In genomic region chr9:76810377-76810957, GRCh38 we compare ENCODE assay signal across 9 cellular contexts. TPM values are rescaled to one million over a fixed set of nuclear protein-coding genes. Genes with fewer than 3 reads are reported as not detected.
DNase-seq lines count a peak whose midpoint lies in the region; ATAC-seq and TF ChIP-seq lines count a peak whose summit lies in the region.
"Had no signal": no experiment of that assay in that cellular context is flagged by ENCODE, and none has a peak within 500 bp of the region (broad histone marks: within the 10 kb centered on the region; RNA-seq: fewer than 3 reads in every experiment).

No MANE protein-coding gene starts in this region.

- no peak for TF ChIP-seq POLR2A in erythroblast (IDR thresholded peaks at IDR 0.05; ENCODE audit: low read length)

- H3K27me3 ChIP-seq in RWPE2 (ENCODE audit: insufficient read depth, poor library complexity, severe bottlenecking): no peaks in the 10 kb centered on the region

- no peaks in the 10 kb centered on the region for H3K9me3 ChIP-seq in RWPE2 (ENCODE audit: severe bottlenecking)

- peak; percentile 92 for TF ChIP-seq CTCF in RWPE2 (IDR thresholded peaks at IDR 0.05; ENCODE audit: poor library complexity, severe bottlenecking)

- DNase-seq in NCI-H187 treated with DMSO at 0.1 percent for 48 hours (lab: John Stamatoyannopoulos, UW) (peak; percentile 15), NCI-H187 (lab: John Stamatoyannopoulos, UW) (no peak), LHCN-M2 (ENCODE audit: low read depth) (peak; percentile 58), RWPE2 (ENCODE audit: low spot score) (no peak), erythroblast (lab: John Stamatoyannopoulos, UW) (peak; percentile 34 to 64), mucosa of gallbladder (ENCODE audit: low spot score) (peak; percentile 60)
- DNase-seq in activated effector memory CD4-positive, alpha-beta T cell treated with anti-CD3 and anti-CD28 coated beads, Interleukin-2, amount 50 U/mL, for 16 hours: no peak

- no peak overlapping the region for H3K27ac ChIP-seq in RWPE2 (ENCODE audit: poor library complexity, severe bottlenecking)

- no peaks in the 10 kb centered on the region for H3K4me1 ChIP-seq in RWPE2 (ENCODE audit: insufficient read depth, poor library complexity, severe bottlenecking)

- H3K36me3 ChIP-seq in RWPE2 (ENCODE audit: low read depth): no peaks in the 10 kb centered on the region

- no peak overlapping the region for H3K4me3 ChIP-seq in RWPE2 (ENCODE audit: severe bottlenecking)

- ATAC-seq in GM21423 (IDR thresholded peaks at IDR 0.05; ENCODE audit: unreplicated experiment) (peak; percentile 85), RWPE2 (ENCODE audit: low read depth) (peak; percentile 87)

RNA-seq across cellular contexts. Expression of gene PCA3, which starts 46.2 kb away (rescaled TPM):
- total RNA-seq in LHCN-M2 (2014; rRNA removed): 0.29 TPM in 1 of 2 replicates, not detected in the other
- polyA plus RNA-seq in LHCN-M2 (2012): 7.6 TPM
- not detected for total RNA-seq in mucosa of gallbladder
- total RNA-seq: CD4-positive, CD25-positive, alpha-beta regulatory T cell had no signal
- polyA plus RNA-seq: CD4-positive, CD25-positive, alpha-beta regulatory T cell had no signal

Comparison
In these comparisons a context has a peak if more than half of its experiments do, and no peak if none do; other contexts are left out.
1. DNase-seq: peak in NCI-H187 treated with DMSO at 0.1 percent for 48 hours (single experiment), LHCN-M2 (single experiment), erythroblast (2 of 2) and mucosa of gallbladder (single experiment); none in NCI-H187 (0 of 2), RWPE2 (single experiment) and activated effector memory CD4-positive, alpha-beta T cell treated with anti-CD3 and anti-CD28 coated beads, Interleukin-2, amount 50 U/mL, for 16 hours (single experiment).